13 cellular contexts compared by ENCODE assay signal in the genomic region with DNA sequence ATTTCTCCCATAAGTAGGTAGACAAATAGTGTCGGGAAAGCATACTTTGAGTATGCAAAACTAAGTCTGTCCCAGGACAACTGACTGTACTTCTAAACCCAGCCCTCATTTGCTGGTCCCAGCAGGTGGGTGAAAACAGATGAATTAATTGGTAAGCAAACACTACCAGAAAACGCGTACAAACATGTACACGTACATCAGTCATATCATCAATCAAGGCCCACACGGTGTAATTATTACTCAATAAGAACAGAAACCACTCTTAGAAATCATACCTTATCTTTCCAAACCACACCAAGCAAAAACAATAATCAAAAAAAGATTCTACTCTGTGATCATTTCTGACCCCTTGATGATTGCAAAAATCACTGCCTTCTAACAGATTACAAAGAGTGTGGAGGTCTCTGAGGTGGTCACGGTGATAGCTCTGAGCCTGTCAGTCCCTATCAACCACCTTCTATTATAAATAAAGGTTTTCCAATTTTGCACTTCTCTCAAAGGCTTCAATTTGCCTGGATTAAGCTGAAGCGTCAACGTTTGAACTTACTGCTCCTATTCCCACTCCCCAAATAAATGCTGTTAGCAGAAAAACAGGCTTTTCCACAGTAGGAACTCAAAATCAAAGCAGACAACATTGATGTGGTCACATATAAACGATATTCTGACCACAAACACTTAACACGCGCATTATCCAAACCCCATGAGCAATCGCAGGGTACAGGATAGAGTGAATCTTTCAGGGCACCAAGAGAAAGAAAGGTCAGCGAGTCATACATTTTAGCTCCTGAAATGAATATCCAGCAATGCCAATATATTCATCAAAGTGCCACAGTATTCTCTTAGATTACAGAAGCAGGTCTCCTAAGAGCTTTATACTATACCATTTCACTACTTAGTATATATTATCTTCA.
DNase-seq lines count a peak whose midpoint lies in the region; ATAC-seq, FAIRE-seq and TF ChIP-seq lines count a peak whose summit lies in the region.
"Had no signal": no experiment of that assay in that cellular context is flagged by ENCODE, and none has a peak within 500 bp of the region (broad histone marks: within the 10 kb centered on the region; RNA-seq: fewer than 3 reads in every experiment).

No MANE protein-coding gene starts in this region.

- intact Hi-C loops in colonic mucosa (cut with DNase I), result no loop called here

- no peaks in the 10 kb centered on the region for H3K36me3 Mint-ChIP-seq in T-helper 2 cell treated with Interferon-gamma antibody and Interleukin-4, amounts not matched to agents 5 μg/mL and 100 μg/mL, for 36 hours (ENCODE audit: low read depth)
- no peaks in the 10 kb centered on the region for H3K36me3 Mint-ChIP-seq in WTC11

- no peak overlapping the region for H3K27ac ChIP-seq in colonic mucosa
- H3K27ac ChIP-seq: body of pancreas, parathyroid adenoma had no signal

- no peaks in the 10 kb centered on the region for H3K27me3 Mint-ChIP-seq in T-helper 2 cell treated with Interferon-gamma antibody and Interleukin-4, amounts not matched to agents 5 μg/mL and 100 μg/mL, for 36 hours (ENCODE audit: low read depth)
- no peaks in the 10 kb centered on the region for H3K27me3 Mint-ChIP-seq in WTC11 (ENCODE audit: low read depth)
- H3K27me3 Mint-ChIP-seq: CD4-positive, alpha-beta T cell had no signal

- no peaks in the 10 kb centered on the region for H3K9me3 ChIP-seq in colonic mucosa
- H3K9me3 ChIP-seq: body of pancreas had no signal

- ATAC-seq in WTC11 (no peak), HG03457 (IDR thresholded peaks at IDR 0.05; ENCODE audit: unreplicated experiment) (no peak)
- ATAC-seq: body of pancreas had no signal

- TF ChIP-seq CTCF in WTC11 (IDR thresholded peaks at IDR 0.05), result no peak
- TF ChIP-seq CTCF in colonic mucosa (IDR thresholded peaks at IDR 0.05), result no peak

- no peaks in the 10 kb centered on the region for H3K9me3 Mint-ChIP-seq in T-helper 2 cell treated with Interferon-gamma antibody and Interleukin-4, amounts not matched to agents 5 μg/mL and 100 μg/mL, for 36 hours
- H3K9me3 Mint-ChIP-seq in WTC11, result no peaks in the 10 kb centered on the region
- H3K9me3 Mint-ChIP-seq: CD4-positive, alpha-beta T cell had no signal

- no peaks in the 10 kb centered on the region for H3K27me3 ChIP-seq in colonic mucosa
- H3K27me3 ChIP-seq: body of pancreas had no signal

- no peak for FAIRE-seq in GM19239 (lab: Jason Lieb, UNC)
- FAIRE-seq: TTC549 had no signal

- H3K9ac ChIP-seq in colonic mucosa (ENCODE audit: low read depth in 2 of 2, low read length in 2 of 2), result no peak overlapping the region
- H3K9ac ChIP-seq: parathyroid adenoma had no signal

- no peak overlapping the region for H3K27ac Mint-ChIP-seq in T-helper 2 cell treated with Interferon-gamma antibody and Interleukin-4, amounts not matched to agents 5 μg/mL and 100 μg/mL, for 36 hours
- no peak overlapping the region for H3K27ac Mint-ChIP-seq in WTC11
- H3K27ac Mint-ChIP-seq: CD4-positive, alpha-beta T cell had no signal

- POLR2A ChIA-PET in WTC11 (lab: Charles Lee), result no interaction called here

- H3K36me3 ChIP-seq in colonic mucosa, result no peaks in the 10 kb centered on the region

- CTCF ChIA-PET in WTC11 (lab: Charles Lee), result no interaction called here

- no peak overlapping the region for H3K4me3 ChIP-seq in colonic mucosa
- H3K4me3 ChIP-seq: body of pancreas had no signal

- no peak overlapping the region for H3K4me3 Mint-ChIP-seq in T-helper 2 cell treated with Interferon-gamma antibody and Interleukin-4, amounts not matched to agents 5 μg/mL and 100 μg/mL, for 36 hours
- no peak overlapping the region for H3K4me3 Mint-ChIP-seq in WTC11
- H3K4me3 Mint-ChIP-seq: CD4-positive, alpha-beta T cell had no signal

- no peaks in the 10 kb centered on the region for H3K4me1 Mint-ChIP-seq in T-helper 2 cell treated with Interferon-gamma antibody and Interleukin-4, amounts not matched to agents 5 μg/mL and 100 μg/mL, for 36 hours (ENCODE audit: low read depth)
- H3K4me1 Mint-ChIP-seq in WTC11, result peaks cover 11% of the 10 kb centered on the region

- no peaks in the 10 kb centered on the region for H3K4me1 ChIP-seq in colonic mucosa
- H3K4me1 ChIP-seq: parathyroid adenoma had no signal

- DNase-seq in ELR (ENCODE audit: low read depth), result peak; percentile 87
- DNase-seq in M059J (ENCODE audit: low read depth), result peak; percentile 67
- peak; percentile 25 for DNase-seq in T-helper 2 cell treated with Interferon-gamma antibody and Interleukin-4, amounts not matched to agents 5 μg/mL and 100 μg/mL, for 36 hours (ENCODE audit: low spot score)
- peak; percentile 61 for DNase-seq in glomerular visceral epithelial cell (ENCODE audit: extremely low spot score)
- no peak for DNase-seq in WTC11 (ENCODE audit: low spot score)
- DNase-seq in colonic mucosa, result no peak
- no peak for DNase-seq in GM19239 (ENCODE audit: insufficient read length, low spot score)
- DNase-seq: body of pancreas; CD4-positive, alpha-beta T cell; NCI-H2171 had no signal

TF ChIP-seq in WTC11, 78 proteins besides CTCF, POLR2A, EP300 and RAD21:
- TF ChIP-seq NFYB (CRISPR knock-in tag; conservative IDR thresholded peaks at IDR 0.05; ENCODE audit: low read depth), result no peak
- TF ChIP-seq ZNF121 (CRISPR knock-in tag; IDR thresholded peaks at IDR 0.05), result no peak
- TF ChIP-seq, protein P1, sequence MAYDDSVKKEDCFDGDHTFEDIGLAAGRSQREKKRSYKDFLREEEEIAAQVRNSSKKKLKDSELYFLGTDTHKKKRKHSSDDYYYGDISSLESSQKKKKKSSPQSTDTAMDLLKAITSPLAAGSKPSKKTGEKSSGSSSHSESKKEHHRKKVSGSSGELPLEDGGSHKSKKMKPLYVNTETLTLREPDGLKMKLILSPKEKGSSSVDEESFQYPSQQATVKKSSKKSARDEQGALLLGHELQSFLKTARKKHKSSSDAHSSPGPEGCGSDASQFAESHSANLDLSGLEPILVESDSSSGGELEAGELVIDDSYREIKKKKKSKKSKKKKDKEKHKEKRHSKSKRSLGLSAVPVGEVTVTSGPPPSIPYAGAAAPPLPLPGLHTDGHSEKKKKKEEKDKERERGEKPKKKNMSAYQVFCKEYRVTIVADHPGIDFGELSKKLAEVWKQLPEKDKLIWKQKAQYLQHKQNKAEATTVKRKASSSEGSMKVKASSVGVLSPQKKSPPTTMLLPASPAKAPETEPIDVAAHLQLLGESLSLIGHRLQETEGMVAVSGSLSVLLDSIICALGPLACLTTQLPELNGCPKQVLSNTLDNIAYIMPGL (CRISPR knock-in tag; IDR thresholded peaks at IDR 0.05), result no peak
- TF ChIP-seq FOXP4 (CRISPR knock-in tag; IDR thresholded peaks at IDR 0.05), result no peak
TF ChIP-seq in WTC11: peak in this region for 0.

Comparison
In these comparisons a context has a peak if more than half of its experiments do, and no peak if none do; other contexts are left out.
1. DNase-seq: peak in ELR (single experiment), M059J (single experiment), T-helper 2 cell treated with Interferon-gamma antibody and Interleukin-4, amounts not matched to agents 5 μg/mL and 100 μg/mL, for 36 hours (single experiment) and glomerular visceral epithelial cell (single experiment); none in WTC11 (single experiment), colonic mucosa (single experiment) and GM19239 (single experiment).